1 cellular context compared by ENCODE assay signal in the genomic region with DNA sequence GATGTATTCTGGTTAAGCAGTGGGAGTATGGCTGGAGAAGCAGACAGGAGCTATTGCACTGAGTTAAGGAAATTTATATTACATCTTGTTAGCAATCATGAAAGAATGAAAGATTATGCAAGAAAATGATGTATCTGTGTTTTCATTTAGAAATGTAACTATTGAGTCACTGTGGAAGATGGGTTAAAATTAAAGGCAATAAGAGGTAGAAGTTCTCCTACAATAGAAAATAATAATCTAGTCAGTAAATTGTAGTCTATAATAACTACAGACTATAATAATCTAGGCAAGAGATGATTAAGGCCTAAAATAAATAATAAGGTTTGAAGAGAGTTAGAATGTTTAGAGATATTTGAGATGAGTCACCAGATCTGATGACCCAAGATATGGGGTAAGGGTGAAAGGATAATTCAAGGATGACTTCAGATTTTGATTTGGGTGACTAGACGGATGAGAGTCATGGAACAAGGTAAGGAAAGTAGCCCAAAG.
TF ChIP-seq lines count a peak whose summit lies in the region.

No MANE protein-coding gene starts in this region.

TF ChIP-seq in IMR-90, 13 proteins besides CTCF, POLR2A, EP300 and RAD21:
- TF ChIP-seq CEBPB (IDR thresholded peaks at IDR 0.05; ENCODE audit: low read depth, low read length), result peak; percentile 87
- TF ChIP-seq BHLHE40 (IDR thresholded peaks at IDR 0.05; ENCODE audit: low read depth, low read length), result no peak
- peak; percentile 68; the same call in 1 of the 2 replicates for TF ChIP-seq FOS (IDR thresholded peaks at IDR 0.05; ENCODE audit: low read depth, low read length)
